In genomic region chr4:100682477-100683218, GRCh38 we compare ENCODE assay signal across 29 cellular contexts.
"Had no signal": no experiment of that assay in that cellular context is flagged by ENCODE, and none has a peak within 500 bp of the region (broad histone marks: within the 10 kb centered on the region; RNA-seq: fewer than 3 reads in every experiment).

No MANE protein-coding gene starts in this region.

- ATAC-seq: esophagus mucosa; gastrocnemius medialis; left cardiac atrium; left lung; natural killer cell treated with Interleukin-12 subunit alpha and Interleukin-12 subunit beta and Interleukin-15 and Interleukin-18, amount 100 ng/mL, for 72 hours; right cardiac atrium; stimulated activated naive CD8-positive, alpha-beta T cell treated with anti-CD3 and anti-CD28 coated beads, Interleukin-15, amount 100 ng/mL, for 72 hours; upper lobe of right lung had no signal

- H3K36me3 Mint-ChIP-seq: mesothelial cell of epicardium, naive B cell had no signal

- H3K4me3 ChIP-seq: dorsolateral prefrontal cortex, gastrocnemius medialis, left lung, mucosa of descending colon, prostate gland, skin epidermis, suprapubic skin, transverse colon, upper lobe of right lung, uterus had no signal

- H3K36me3 ChIP-seq: gastrocnemius medialis, left lung, prostate gland, suprapubic skin, transverse colon, upper lobe of right lung, uterus had no signal

- FAIRE-seq: colon, kidney had no signal

- H3K4me1 ChIP-seq: gastrocnemius medialis, left lung, prostate gland, suprapubic skin, transverse colon, upper lobe of right lung, uterus had no signal

- H3K4me3 Mint-ChIP-seq: mesothelial cell of epicardium; naive B cell; natural killer cell treated with Interleukin-12 subunit alpha and Interleukin-12 subunit beta and Interleukin-15 and Interleukin-18, amount 100 ng/mL, for 72 hours; neural crest cell; stimulated activated naive CD8-positive, alpha-beta T cell treated with anti-CD3 and anti-CD28 coated beads, Interleukin-15, amount 100 ng/mL, for 72 hours had no signal

- H3K27ac Mint-ChIP-seq: mesothelial cell of epicardium; natural killer cell treated with Interleukin-12 subunit alpha and Interleukin-12 subunit beta and Interleukin-15 and Interleukin-18, amount 100 ng/mL, for 72 hours; stimulated activated naive CD8-positive, alpha-beta T cell treated with anti-CD3 and anti-CD28 coated beads, Interleukin-15, amount 100 ng/mL, for 72 hours had no signal

- H3K4me1 Mint-ChIP-seq: mesothelial cell of epicardium; naive B cell; neural crest cell; stimulated activated naive CD8-positive, alpha-beta T cell treated with anti-CD3 and anti-CD28 coated beads, Interleukin-15, amount 100 ng/mL, for 72 hours had no signal

- DNase-seq: dorsolateral prefrontal cortex; effector CD4-positive, alpha-beta T cell; foreskin fibroblast; gastrocnemius medialis; head of caudate nucleus; kidney; left cardiac atrium; left lung; mesenchymal stem cell; mucosa of descending colon; naive B cell; nucleus accumbens; right cardiac atrium; stimulated activated CD4-positive, alpha-beta T cell treated with anti-CD3 and anti-CD28 coated beads, Interleukin-15, amount 100 ng/mL, for 24 hours; stimulated activated CD4-positive, alpha-beta T cell treated with anti-CD3 and anti-CD28 coated beads, Interleukin-2, amount 100 ng/mL, for 48 hours; stimulated activated naive CD4-positive, alpha-beta T cell; stimulated activated naive CD8-positive, alpha-beta T cell treated with anti-CD3 and anti-CD28 coated beads, Interleukin-15, amount 100 ng/mL, for 72 hours; transverse colon; upper lobe of right lung; uterus had no signal

- H3K9me3 ChIP-seq: gastrocnemius medialis, mucosa of descending colon, prostate gland, suprapubic skin, transverse colon, upper lobe of right lung had no signal

- H3K27ac ChIP-seq: dorsolateral prefrontal cortex, epithelial cell of prostate, gastrocnemius medialis, left lung, prostate gland, skin epidermis, suprapubic skin, transverse colon, upper lobe of right lung, uterus had no signal

- H3K27me3 ChIP-seq: dorsolateral prefrontal cortex, gastrocnemius medialis, left lung, suprapubic skin, transverse colon, upper lobe of right lung, uterus had no signal

- H3K9me3 Mint-ChIP-seq: natural killer cell treated with Interleukin-12 subunit alpha and Interleukin-12 subunit beta and Interleukin-15 and Interleukin-18, amount 100 ng/mL, for 72 hours had no signal
